ENCODE assay signal across 14 cellular contexts in the genomic region with DNA sequence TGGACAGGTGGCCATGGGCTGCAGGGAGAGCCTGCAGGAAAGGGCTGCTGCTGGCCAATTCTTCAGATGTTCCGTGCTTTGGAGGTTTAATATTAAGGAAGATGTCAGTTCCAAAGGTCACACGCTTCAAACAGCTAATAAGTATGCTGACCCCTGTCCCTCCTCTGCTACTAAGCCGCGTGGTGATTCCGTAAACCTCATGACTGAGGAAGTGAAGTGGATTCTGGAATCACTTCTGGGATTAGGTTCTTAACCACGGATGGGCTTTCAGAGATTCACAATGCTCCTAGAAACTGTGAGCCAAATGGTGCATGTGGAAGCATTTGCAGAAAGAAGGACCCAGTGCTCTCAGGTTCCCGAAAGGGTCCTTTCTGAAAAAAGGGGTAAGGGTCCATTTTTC.
"Had no signal": no experiment of that assay in that cellular context is flagged by ENCODE, and none has a peak within 500 bp of the region (broad histone marks: within the 10 kb centered on the region; RNA-seq: fewer than 3 reads in every experiment).

No MANE protein-coding gene starts in this region.

- DNase-seq: activated CD4-positive, alpha-beta T cell treated with anti-CD3 and anti-CD28 coated beads, Interleukin-2, amount 10 ng/mL, durations not matched to agents 7 days and 5 days; activated CD4-positive, CD25-positive, alpha-beta regulatory T cell; activated naive CD4-positive, alpha-beta T cell treated with anti-CD3 and anti-CD28 coated beads for 36 hours; erythroblast; mesendoderm; ovary; SIG-M5; stimulated activated CD4-positive, alpha-beta T cell treated with anti-CD3 and anti-CD28 coated beads, Interleukin-4, amount 100 ng/mL, for 24 hours; stimulated activated naive CD4-positive, alpha-beta T cell treated with Interleukin-2 at 50 U/mL for 16 hours; transverse colon had no signal

- H3K27me3 Mint-ChIP-seq: activated CD4-positive, alpha-beta T cell treated with anti-CD3 and anti-CD28 coated beads, Interleukin-2, amount 10 ng/mL, durations not matched to agents 7 days and 5 days had no signal

- H3K9me3 Mint-ChIP-seq: activated CD4-positive, alpha-beta T cell treated with anti-CD3 and anti-CD28 coated beads, Interleukin-2, amount 10 ng/mL, durations not matched to agents 7 days and 5 days; activated naive CD4-positive, alpha-beta T cell treated with anti-CD3 and anti-CD28 coated beads for 36 hours; activated T-helper 2 cell treated with anti-CD3 and anti-CD28 coated beads, Interferon-gamma antibody, Interleukin-2, Interleukin-4, amounts not matched to agents 10 μg/mL and 5 μg/mL and 100 μg/mL, durations not matched to agents 14 hours and 24 hours and 36 hours; neural progenitor cell; T-helper 1 cell treated with Interleukin-12 subunit alpha and Interleukin-12 subunit beta and Interleukin-4 antibody, amounts not matched to agents 30 μg/mL and 1 μg/mL, for 36 hours had no signal

- H3K4me3 Mint-ChIP-seq: activated CD4-positive, alpha-beta T cell treated with anti-CD3 and anti-CD28 coated beads, Interleukin-2, amount 10 ng/mL, durations not matched to agents 7 days and 5 days; activated naive CD4-positive, alpha-beta T cell treated with anti-CD3 and anti-CD28 coated beads for 36 hours; neural progenitor cell; T-helper 1 cell treated with Interleukin-12 subunit alpha and Interleukin-12 subunit beta and Interleukin-4 antibody, amounts not matched to agents 30 μg/mL and 1 μg/mL, for 36 hours had no signal

- H3K4me1 Mint-ChIP-seq: activated CD4-positive, alpha-beta T cell treated with anti-CD3 and anti-CD28 coated beads, Interleukin-2, amount 10 ng/mL, durations not matched to agents 7 days and 5 days had no signal

- H3K27ac Mint-ChIP-seq: activated CD4-positive, alpha-beta T cell treated with anti-CD3 and anti-CD28 coated beads, Interleukin-2, amount 10 ng/mL, durations not matched to agents 7 days and 5 days; activated naive CD4-positive, alpha-beta T cell treated with anti-CD3 and anti-CD28 coated beads for 36 hours; activated T-helper 2 cell treated with anti-CD3 and anti-CD28 coated beads, Interferon-gamma antibody, Interleukin-2, Interleukin-4, amounts not matched to agents 10 μg/mL and 5 μg/mL and 100 μg/mL, durations not matched to agents 14 hours and 24 hours and 36 hours; T-helper 1 cell treated with Interleukin-12 subunit alpha and Interleukin-12 subunit beta and Interleukin-4 antibody, amounts not matched to agents 30 μg/mL and 1 μg/mL, for 36 hours had no signal

- H3K27ac ChIP-seq: ascending aorta, neural progenitor cell, ovary, transverse colon had no signal
